7 cellular contexts compared by ENCODE assay signal in genomic region chr6:15247214-15247749, GRCh38. TPM values are rescaled to one million over a fixed set of nuclear protein-coding genes. Genes with fewer than 3 reads are reported as not detected.
DNase-seq lines count a peak whose midpoint lies in the region; ATAC-seq and TF ChIP-seq lines count a peak whose summit lies in the region.

No MANE protein-coding gene starts in this region.

- no peak for DNase-seq in HL-60 (ENCODE audit: low read depth in 1 of 2, low spot score in 1 of 2)
- no peak for DNase-seq in activated CD8-positive, alpha-beta T cell treated with anti-CD3 and anti-CD28 coated beads for 36 hours
- DNase-seq in stimulated activated naive CD8-positive, alpha-beta T cell treated with anti-CD3 and anti-CD28 coated beads, Interleukin-15, amount 100 ng/mL, for 72 hours = no peak
- DNase-seq in NCI-H2107 (lab: John Stamatoyannopoulos, UW) = no peak
- DNase-seq in glomerular visceral epithelial cell (ENCODE audit: extremely low spot score) = no peak
- no peak for DNase-seq in NCI-H187 (lab: John Stamatoyannopoulos, UW)

- no peak for ATAC-seq in activated CD8-positive, alpha-beta T cell treated with anti-CD3 and anti-CD28 coated beads for 36 hours
- ATAC-seq in stimulated activated naive CD8-positive, alpha-beta T cell treated with anti-CD3 and anti-CD28 coated beads, Interleukin-15, amount 100 ng/mL, for 72 hours = no peak

- CTCF ChIA-PET in activated CD8-positive, alpha-beta T cell treated with anti-CD3 and anti-CD28 coated beads for 36 hours (lab: Charles Lee) = interaction anchor here (0.6 to 1.8 kb wide), 5 partner anchors 79 to 506 kb away, joined by 3 to 6 read pairs (median 3); no protein-coding TSS in a partner anchor

- no peaks in the 10 kb centered on the region for H3K27me3 Mint-ChIP-seq in activated CD8-positive, alpha-beta T cell treated with anti-CD3 and anti-CD28 coated beads for 36 hours
- no peaks in the 10 kb centered on the region for H3K27me3 Mint-ChIP-seq in stimulated activated naive CD8-positive, alpha-beta T cell treated with anti-CD3 and anti-CD28 coated beads, Interleukin-15, amount 100 ng/mL, for 72 hours

- peak overlapping the region; percentile 78 for H3K9ac ChIP-seq in iPS-15b (ENCODE audit: low read depth, low read length)

- peak overlapping the region; percentile 75 for H3K4me3 ChIP-seq in HL-60 (replicated peaks; ENCODE audit: insufficient read depth, low read length)
- H3K4me3 ChIP-seq in iPS-15b (ENCODE audit: low read depth, low read length) = peak overlapping the region; percentile 77

- H3K9me3 Mint-ChIP-seq in activated CD8-positive, alpha-beta T cell treated with anti-CD3 and anti-CD28 coated beads for 36 hours = no peaks in the 10 kb centered on the region
- H3K9me3 Mint-ChIP-seq in stimulated activated naive CD8-positive, alpha-beta T cell treated with anti-CD3 and anti-CD28 coated beads, Interleukin-15, amount 100 ng/mL, for 72 hours = no peaks in the 10 kb centered on the region

- peak overlapping the region; percentile 100 for H3K4me3 Mint-ChIP-seq in activated CD8-positive, alpha-beta T cell treated with anti-CD3 and anti-CD28 coated beads for 36 hours
- H3K4me3 Mint-ChIP-seq in stimulated activated naive CD8-positive, alpha-beta T cell treated with anti-CD3 and anti-CD28 coated beads, Interleukin-15, amount 100 ng/mL, for 72 hours = peak overlapping the region; percentile 99 to 100

- no peaks in the 10 kb centered on the region for H3K9me3 ChIP-seq in iPS-15b (ENCODE audit: control insufficient read depth, insufficient read depth, low read length)

- intact Hi-C loops in activated CD8-positive, alpha-beta T cell treated with anti-CD3 and anti-CD28 coated beads for 36 hours (cut with micrococcal nuclease) = loop anchor here (2.0 to 5.0 kb wide), 5 partner anchors 80 to 514 kb away; no protein-coding TSS in a partner anchor

- H3K36me3 Mint-ChIP-seq in activated CD8-positive, alpha-beta T cell treated with anti-CD3 and anti-CD28 coated beads for 36 hours (ENCODE audit: low read depth) = peaks cover 25% of the 10 kb centered on the region

- peak overlapping the region; percentile 97 for H3K27ac ChIP-seq in HL-60 (replicated peaks)

- peaks cover 18% of the 10 kb centered on the region for H3K4me1 ChIP-seq in iPS-15b (ENCODE audit: control insufficient read depth, insufficient read depth, low read length)

- H3K36me3 ChIP-seq in iPS-15b (ENCODE audit: control insufficient read depth, insufficient read depth, low read length) = peaks cover 10% of the 10 kb centered on the region

- peaks cover 35% of the 10 kb centered on the region for H3K4me1 Mint-ChIP-seq in activated CD8-positive, alpha-beta T cell treated with anti-CD3 and anti-CD28 coated beads for 36 hours (ENCODE audit: low read depth)
- peaks cover 30% of the 10 kb centered on the region for H3K4me1 Mint-ChIP-seq in stimulated activated naive CD8-positive, alpha-beta T cell treated with anti-CD3 and anti-CD28 coated beads, Interleukin-15, amount 100 ng/mL, for 72 hours

- no peaks in the 10 kb centered on the region for H3K27me3 ChIP-seq in HL-60 (ENCODE audit: insufficient read depth, poor library complexity, severe bottlenecking)
- H3K27me3 ChIP-seq in iPS-15b (ENCODE audit: control insufficient read depth, insufficient read depth, low read length) = no peaks in the 10 kb centered on the region

- POLR2A ChIA-PET in activated CD8-positive, alpha-beta T cell treated with anti-CD3 and anti-CD28 coated beads for 36 hours (lab: Charles Lee) = interaction anchor here (0.6 to 1.2 kb wide), 6 partner anchors 69 to 195 kb away, joined by 3 to 5 read pairs (median 3); no protein-coding TSS in a partner anchor

- H3K27ac Mint-ChIP-seq in activated CD8-positive, alpha-beta T cell treated with anti-CD3 and anti-CD28 coated beads for 36 hours = peak overlapping the region; percentile 97
- H3K27ac Mint-ChIP-seq in stimulated activated naive CD8-positive, alpha-beta T cell treated with anti-CD3 and anti-CD28 coated beads, Interleukin-15, amount 100 ng/mL, for 72 hours = peak overlapping the region; percentile 97 to 98

- no peak for TF ChIP-seq CTCF in HL-60 (IDR thresholded peaks at IDR 0.05; ENCODE audit: insufficient read depth, low read length)
- TF ChIP-seq CTCF in activated CD8-positive, alpha-beta T cell treated with anti-CD3 and anti-CD28 coated beads for 36 hours (IDR thresholded peaks at IDR 0.05) = no peak

RNA-seq across cellular contexts. Expression of gene JARID2, which starts 1.4 kb away (rescaled TPM):
- 10 to 100 TPM; 25.4 to 25.5 TPM for total RNA-seq in activated CD8-positive, alpha-beta T cell treated with anti-CD3 and anti-CD28 coated beads for 36 hours
